ENCODE assay signal across 8 cellular contexts in genomic region chrX:15674899-15675489, GRCh38. TPM values are rescaled to one million over a fixed set of nuclear protein-coding genes. Genes with fewer than 3 reads are reported as not detected.
DNase-seq lines count a peak whose midpoint lies in the region; ATAC-seq and TF ChIP-seq lines count a peak whose summit lies in the region.

No MANE protein-coding gene starts in this region.

- H3K4me3 ChIP-seq in esophagus squamous epithelium (peak overlapping the region; percentile 52 to 93 (median 72)), muscle layer of duodenum (ENCODE audit: low read depth in 1 of 2, low read length in 2 of 2) (peak overlapping the region; percentile 77 to 87)

- intact Hi-C loops in esophagus squamous epithelium (cut with DNase I), result no loop called here

- H3K4me1 ChIP-seq in esophagus squamous epithelium (peaks cover 17 to 19% (median 19%) of the 10 kb centered on the region in 3 donors), muscle layer of duodenum (ENCODE audit: control insufficient read depth in 1 of 2, insufficient read depth in 2 of 2, low read length in 2 of 2) (peaks cover 0 to 14% of the 10 kb centered on the region in 2 donors)

- ATAC-seq in GM21619 (IDR thresholded peaks at IDR 0.05; ENCODE audit: unreplicated experiment), result peak; percentile 87

- TF ChIP-seq CTCF in esophagus squamous epithelium (IDR thresholded peaks at IDR 0.05), result no peak

- no peaks in the 10 kb centered on the region for H3K27me3 ChIP-seq in esophagus squamous epithelium
- no peaks in the 10 kb centered on the region for H3K27me3 ChIP-seq in muscle layer of duodenum (ENCODE audit: low read depth, low read length)

- DNase-seq in DMS53 (lab: John Stamatoyannopoulos, UW), result peak; percentile 96
- peak; percentile 94 for DNase-seq in OCI-M1 (lab: John Stamatoyannopoulos, UW)
- peak; percentile 92 for DNase-seq in activated T-cell treated with anti-CD3 and anti-CD28 coated beads, Interleukin-2, amount 50 U/mL, for 1 hour
- peak; percentile 86 for DNase-seq in esophagus squamous epithelium (lab: John Stamatoyannopoulos, UW)
- peak; percentile 73 for DNase-seq in stimulated activated CD8-positive, alpha-beta memory T cell treated with anti-CD3 and anti-CD28 coated beads, Interleukin-7, amount 100 ng/mL, for 24 hours (ENCODE audit: low read depth)

- H3K27ac ChIP-seq in esophagus squamous epithelium (peak overlapping the region; percentile 92 to 99 (median 98)), muscle layer of duodenum (ENCODE audit: low read length) (peak overlapping the region; percentile 99)

- TF ChIP-seq EP300 in Ishikawa (IDR thresholded peaks at IDR 0.05; ENCODE audit: borderline replicate concordance), result no peak

- peak in 2 of 4 donors; percentile 78 to 80 for TF ChIP-seq POLR2A in esophagus squamous epithelium (IDR thresholded peaks at IDR 0.05)

- TF ChIP-seq RAD21 in Ishikawa (IDR thresholded peaks at IDR 0.05; ENCODE audit: low read depth), result no peak

- 1% methylated on average over 29 to 45 of the region's 46 CpGs for WGBS in esophagus squamous epithelium, 2 donors

- no peaks in the 10 kb centered on the region for H3K36me3 ChIP-seq in esophagus squamous epithelium
- H3K36me3 ChIP-seq in muscle layer of duodenum (ENCODE audit: control insufficient read depth in 1 of 2, insufficient read depth in 2 of 2, low read length in 2 of 2), result peaks cover 0 to 9% of the 10 kb centered on the region in 2 donors

- no peaks in the 10 kb centered on the region for H3K9me3 ChIP-seq in esophagus squamous epithelium
- H3K9me3 ChIP-seq in muscle layer of duodenum (ENCODE audit: control insufficient read depth in 1 of 2, low read length in 2 of 2), result no peaks in the 10 kb centered on the region

TF ChIP-seq in Ishikawa, 13 proteins besides CTCF, POLR2A, EP300 and RAD21:
- no peak for TF ChIP-seq TCF12 (IDR thresholded peaks at IDR 0.05; ENCODE audit: low read depth)
- TF ChIP-seq EGR1 (IDR thresholded peaks at IDR 0.05), result no peak
- TF ChIP-seq CEBPB (IDR thresholded peaks at IDR 0.05), result no peak
- TF ChIP-seq CREB1 (IDR thresholded peaks at IDR 0.05; ENCODE audit: low read depth), result peak; percentile 79
- peak; percentile 15; the same call in 1 of the 2 replicates for TF ChIP-seq TAF1 (IDR thresholded peaks at IDR 0.05; ENCODE audit: low read depth)
- no peak for TF ChIP-seq NFIC (IDR thresholded peaks at IDR 0.05)
- TF ChIP-seq TEAD4 (IDR thresholded peaks at IDR 0.05), result peak; percentile 5; the same call in 1 of the 2 replicates
- TF ChIP-seq MAX (IDR thresholded peaks at IDR 0.05), result peak; percentile 24; the same call in 1 of the 2 replicates
- no peak for TF ChIP-seq FOXM1 (IDR thresholded peaks at IDR 0.05; ENCODE audit: borderline replicate concordance, low read depth)

RNA-seq across cellular contexts. Expression of gene CLTRN, which starts 10.4 kb away (rescaled TPM):
- total RNA-seq in esophagus squamous epithelium, result under 1 TPM in 3 of 4 donors, not detected in 1; 0.19 to 0.83 (median 0.22) TPM

Comparison
In these comparisons a context has a peak if more than half of its experiments do, and no peak if none do; other contexts are left out.
1. Peak in every context shown above with its lines: DNase-seq, ATAC-seq, H3K4me3 ChIP-seq and H3K27ac ChIP-seq.